ENCODE assay signal across 1 cellular context in the genomic region with DNA sequence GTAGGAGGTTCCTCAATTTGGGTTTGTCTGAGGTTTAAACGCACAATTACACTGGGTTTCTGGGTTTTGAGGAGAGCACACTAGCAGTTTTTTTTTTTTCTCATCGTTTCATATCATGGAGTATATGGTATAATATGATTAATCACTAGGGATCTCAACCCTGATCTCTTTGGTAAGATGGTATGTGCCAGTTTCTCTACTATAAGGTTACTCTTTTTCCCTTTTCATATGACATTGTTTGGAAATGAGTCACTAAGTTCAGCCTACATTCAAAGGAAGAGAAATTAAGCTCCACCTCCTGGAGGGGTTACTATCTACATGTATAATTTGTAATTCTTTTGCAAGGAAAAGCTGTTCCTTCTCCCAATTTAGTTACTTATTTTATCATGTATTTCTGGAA.
TF ChIP-seq lines count a peak whose summit lies in the region.

No MANE protein-coding gene starts in this region.

TF ChIP-seq in endothelial cell of umbilical vein, 7 proteins besides CTCF, POLR2A, EP300 and RAD21:
- TF ChIP-seq FOS (IDR thresholded peaks at IDR 0.05; ENCODE audit: borderline replicate concordance, insufficient read depth, low read length) (peak; percentile 71), JUN (IDR thresholded peaks at IDR 0.05; ENCODE audit: borderline replicate concordance, insufficient read depth, insufficient read length, low read depth) (peak; percentile 51), EZH2 (IDR thresholded peaks at IDR 0.05; ENCODE audit: borderline replicate concordance, low read depth, low read length, severe bottlenecking) (no peak)
